In the genomic region with DNA sequence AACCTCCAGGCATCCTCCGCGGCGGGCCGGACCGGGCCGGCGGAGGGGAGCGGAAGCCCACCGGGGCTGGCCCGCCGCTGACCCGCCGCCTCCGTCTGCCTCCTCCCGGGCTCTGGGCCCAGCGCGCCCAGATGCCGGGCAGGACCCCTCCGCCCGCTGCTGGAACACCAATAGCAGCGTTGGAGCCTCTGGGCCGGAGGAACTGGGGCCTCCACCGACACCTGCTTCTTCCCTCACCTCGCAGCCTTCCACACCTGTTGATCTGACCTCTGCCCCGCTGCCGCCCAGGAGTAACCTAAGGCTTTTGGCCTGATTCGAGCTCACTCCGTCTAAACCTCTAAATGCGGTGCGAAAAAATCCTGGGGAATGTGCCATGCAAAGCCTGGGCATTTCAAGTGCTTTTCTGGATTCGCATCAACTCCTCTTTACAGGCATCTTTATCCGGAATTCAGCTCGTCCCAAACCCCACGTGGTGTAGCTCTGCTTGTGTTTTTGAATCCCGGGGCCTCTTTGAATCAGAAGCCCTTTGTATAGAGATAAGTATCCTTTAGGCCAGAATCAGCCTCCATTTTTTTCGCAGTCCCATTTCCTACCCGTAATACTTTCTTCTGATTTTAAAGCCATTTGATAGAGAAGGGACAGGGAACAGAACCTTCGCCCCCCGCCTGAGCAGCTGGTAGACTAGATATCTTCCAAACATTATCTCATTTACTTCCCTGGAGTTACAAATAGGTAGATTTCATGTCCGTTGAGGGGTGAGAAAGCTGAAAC, we compare ENCODE assay signal across 8 cellular contexts. TPM values are rescaled to one million over a fixed set of nuclear protein-coding genes. Genes with fewer than 3 reads are reported as not detected.
A peak's percentile ranks its signal among the peaks of the same experiment; 100 is the strongest.
DNase-seq lines count a peak whose midpoint lies in the region; ATAC-seq and TF ChIP-seq lines count a peak whose summit lies in the region.

No MANE protein-coding gene starts in this region.

- H4K91ac ChIP-seq in mesenchymal stem cell (ENCODE audit: low read length), result peak overlapping the region; percentile 93

- H2AK5ac ChIP-seq in mesenchymal stem cell (ENCODE audit: low read length, severe bottlenecking), result peak overlapping the region; percentile 59

- peak overlapping the region in 1 of 2 experiments; percentile 57 for H3K23ac ChIP-seq in mesenchymal stem cell (ENCODE audit: low read length in 2 of 2)

- no peaks in the 10 kb centered on the region for H3K9me3 ChIP-seq in BLaER1 treated with 17β-estradiol and CSF1 and Interleukin-3, amounts not matched to agents 10 nM and 100 nM (replicated peaks in 1 of 11)
- H3K9me3 ChIP-seq in mesenchymal stem cell (ENCODE audit: control insufficient read depth, low read length) (no peaks in the 10 kb centered on the region), tibial artery (no peaks in the 10 kb centered on the region)

- 7% methylated on average over 35 of the region's 40 CpGs for WGBS in mesenchymal stem cell

- H3K14ac ChIP-seq in mesenchymal stem cell (ENCODE audit: low read length in 2 of 2), result peak overlapping the region in 1 of 2 experiments; percentile 83

- no peak for TF ChIP-seq CTCF in tibial artery (IDR thresholded peaks at IDR 0.05)

- peaks cover 8 to 44% (median 24%) of the 10 kb centered on the region in 10 experiments; a peak in 19 of 20 replicates for H3K4me1 ChIP-seq in BLaER1 treated with 17β-estradiol and CSF1 and Interleukin-3, amounts not matched to agents 10 nM and 100 nM
- H3K4me1 ChIP-seq in mesenchymal stem cell (ENCODE audit: control insufficient read depth, insufficient read depth, low read depth, low read length) (peaks cover 20% of the 10 kb centered on the region), tibial artery (peaks cover 0 to 53% (median 38%) of the 10 kb centered on the region in 4 donors)

- ATAC-seq in GM21381 (IDR thresholded peaks at IDR 0.05; ENCODE audit: unreplicated experiment), result peak; percentile 24

- peak overlapping the region; percentile 87 to 99 (median 97) for H3K4me2 ChIP-seq in BLaER1 treated with 17β-estradiol and CSF1 and Interleukin-3, amounts not matched to agents 10 nM and 100 nM
- H3K4me2 ChIP-seq in mesenchymal stem cell (ENCODE audit: low read length, poor library complexity, severe bottlenecking), result peak overlapping the region; percentile 50

- peak overlapping the region; percentile 86 for H2BK120ac ChIP-seq in mesenchymal stem cell (ENCODE audit: low read depth, low read length)

- peak overlapping the region; percentile 91 to 95 for H3K4ac ChIP-seq in mesenchymal stem cell (ENCODE audit: low read depth in 1 of 2, low read length in 2 of 2)

- H3K36me3 ChIP-seq in BLaER1 treated with 17β-estradiol and CSF1 and Interleukin-3, amounts not matched to agents 10 nM and 100 nM, result peaks cover 0 to 6% (median 0%) of the 10 kb centered on the region in 11 experiments; a peak in 1 of 22 replicates
- H3K36me3 ChIP-seq in mesenchymal stem cell (ENCODE audit: control insufficient read depth in 1 of 2, insufficient read depth in 2 of 2, low read depth in 1 of 2, low read length in 2 of 2) (no peaks in the 10 kb centered on the region), tibial artery (peaks cover 0 to 14% (median 3%) of the 10 kb centered on the region in 3 donors)

- peak overlapping the region in 10 of 11 experiments; percentile 66 to 86 (median 82); a peak in 19 of 22 replicates for H3K9ac ChIP-seq in BLaER1 treated with 17β-estradiol and CSF1 and Interleukin-3, amounts not matched to agents 10 nM and 100 nM
- H3K9ac ChIP-seq in mesenchymal stem cell (ENCODE audit: low read length), result peak overlapping the region; percentile 87

- H3K18ac ChIP-seq in mesenchymal stem cell (ENCODE audit: low read depth in 1 of 2, low read length in 2 of 2), result peak overlapping the region; percentile 90 to 91

- peak overlapping the region; percentile 78 for H2AFZ ChIP-seq in mesenchymal stem cell (ENCODE audit: low read depth, low read length)

- peak overlapping the region; percentile 86 for H4K8ac ChIP-seq in mesenchymal stem cell (ENCODE audit: low read length)

- peaks cover 0 to 30% (median 7%) of the 10 kb centered on the region in 11 experiments; a peak in 12 of 22 replicates for H4K20me1 ChIP-seq in BLaER1 treated with 17β-estradiol and CSF1 and Interleukin-3, amounts not matched to agents 10 nM and 100 nM

- peak overlapping the region; percentile 62 to 80 (median 70) for H3K4me3 ChIP-seq in BLaER1 treated with 17β-estradiol and CSF1 and Interleukin-3, amounts not matched to agents 10 nM and 100 nM
- H3K4me3 ChIP-seq in mesenchymal stem cell (ENCODE audit: insufficient read depth in 1 of 2, low read depth in 1 of 2, low read length in 2 of 2) (peak overlapping the region; percentile 60 to 83), tibial artery (peak overlapping the region; percentile 86 to 93)

- peak; percentile 69 for DNase-seq in NCI-H345 (lab: John Stamatoyannopoulos, UW)
- peak; percentile 26 for DNase-seq in cerebellum (ENCODE audit: low spot score)
- peak; percentile 75 for DNase-seq in mesenchymal stem cell
- peak in 1 of 2 donors; percentile 41 for DNase-seq in tibial artery
- DNase-seq in NK-92 (lab: John Stamatoyannopoulos, UW; ENCODE audit: unreplicated experiment), result no peak
- no peak for DNase-seq in activated CD4-positive, alpha-beta T cell treated with anti-CD3 and anti-CD28 coated beads, Interleukin-2, amount 50 U/mL, for 4 hours

- H3K27me3 ChIP-seq in BLaER1 treated with 17β-estradiol and CSF1 and Interleukin-3, amounts not matched to agents 10 nM and 100 nM, result peaks cover 24 to 41% (median 36%) of the 10 kb centered on the region in 11 experiments; a peak in 21 of 22 replicates
- H3K27me3 ChIP-seq in mesenchymal stem cell (ENCODE audit: control insufficient read depth in 1 of 2, insufficient read depth in 1 of 2, low read length in 2 of 2) (no peaks in the 10 kb centered on the region), tibial artery (no peaks in the 10 kb centered on the region)

- peak overlapping the region in 8 of 11 experiments; percentile 49 to 84 (median 64); a peak in 15 of 22 replicates for H3K27ac ChIP-seq in BLaER1 treated with 17β-estradiol and CSF1 and Interleukin-3, amounts not matched to agents 10 nM and 100 nM
- H3K27ac ChIP-seq in mesenchymal stem cell (ENCODE audit: low read length, poor library complexity, severe bottlenecking) (peak overlapping the region; percentile 60), tibial artery (peak overlapping the region; percentile 99)

- peak overlapping the region; percentile 98 for H2BK15ac ChIP-seq in mesenchymal stem cell (ENCODE audit: low read depth, poor library complexity, severe bottlenecking)

- H2BK12ac ChIP-seq in mesenchymal stem cell (ENCODE audit: low read length in 2 of 2), result peak overlapping the region in 1 of 2 experiments; percentile 90

- peak overlapping the region; percentile 81 for H2BK5ac ChIP-seq in mesenchymal stem cell (ENCODE audit: low read depth, low read length, poor library complexity, severe bottlenecking)

- intact Hi-C loops in tibial artery (cut with DNase I; ENCODE audit: low total_unique reads), result loop anchor here (5.0 kb wide), 1 partner anchor 105 kb away; no protein-coding TSS in a partner anchor

- H3K79me1 ChIP-seq in mesenchymal stem cell (replicated peaks; ENCODE audit: low read length, poor library complexity, severe bottlenecking), result peaks cover 16% of the 10 kb centered on the region

RNA-seq across cellular contexts. Expression of a gene that starts 0.7 kb away (rescaled TPM):
- 158 TPM for total RNA-seq in cerebellum
- polyA plus RNA-seq in mesenchymal stem cell (2013, experiment 1 of 2), result 226 TPM
- polyA plus RNA-seq in mesenchymal stem cell (2013, experiment 2 of 2), result 232 TPM

Comparison
In these comparisons a context has a peak if more than half of its experiments do, and no peak if none do; other contexts are left out.
1. DNase-seq: peak in NCI-H345 (single experiment), cerebellum (single experiment) and mesenchymal stem cell (single experiment); none in NK-92 (single experiment) and activated CD4-positive, alpha-beta T cell treated with anti-CD3 and anti-CD28 coated beads, Interleukin-2, amount 50 U/mL, for 4 hours (0 of 2).
2. Peak in every context shown above with its lines, with median percentiles within 50 percentile points of each other: H3K27ac ChIP-seq and H3K4me3 ChIP-seq.